16 cellular contexts compared by ENCODE assay signal in the genomic region with DNA sequence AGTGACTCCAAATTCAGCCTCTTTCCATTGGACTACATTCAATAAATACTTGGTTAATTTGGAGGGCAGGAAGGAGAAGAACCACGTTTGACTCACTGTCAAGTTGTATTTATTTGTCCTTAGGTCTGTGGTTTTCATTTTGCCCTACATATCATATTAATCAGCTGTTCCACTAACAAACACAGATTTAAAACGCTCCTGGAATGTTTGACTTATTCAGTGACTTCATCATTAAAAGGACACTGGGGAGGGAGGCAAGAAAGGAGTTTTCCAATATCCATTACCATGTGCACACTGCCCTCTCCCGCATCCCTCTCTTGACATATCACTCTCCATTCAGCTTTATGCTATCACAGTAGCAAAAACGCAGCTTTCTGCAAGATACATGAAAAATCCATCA.
DNase-seq lines count a peak whose midpoint lies in the region; ATAC-seq and TF ChIP-seq lines count a peak whose summit lies in the region.
"Had no signal": no experiment of that assay in that cellular context is flagged by ENCODE, and none has a peak within 500 bp of the region (broad histone marks: within the 10 kb centered on the region; RNA-seq: fewer than 3 reads in every experiment).

No MANE protein-coding gene starts in this region.

- no peak overlapping the region for H4K5ac ChIP-seq in IMR-90 (ENCODE audit: low read depth, low read length)

- DNase-seq in AG09309 (ENCODE audit: low read depth) (peak; percentile 61), IMR-90 (peak; percentile 53), brain microvascular endothelial cell (peak; percentile 63), mesenchymal stem cell (peak; percentile 1), Ammon's horn (ENCODE audit: low spot score) (no peak), DMS 273 treated with DMSO at 0.1 percent for 48 hours (lab: John Stamatoyannopoulos, UW) (no peak)
- no peak for DNase-seq in stimulated activated naive CD4-positive, alpha-beta T cell treated with Interleukin-2 at 50 U/mL for 16 hours (lab: John Stamatoyannopoulos, UW)
- DNase-seq: activated T-cell treated with anti-CD3 and anti-CD28 coated beads, Interleukin-2, amount 50 U/mL, for 24 hours; AML-193; heart left ventricle; Kasumi-1; kidney; NCI-H524; sigmoid colon; trophoblast cell had no signal

- dilution Hi-C loops in IMR-90 (cut with HindIII; ENCODE audit: low sequenced_read_pairs, unreplicated experiment) = no loop called here

- no peak for TF ChIP-seq POLR2A in IMR-90 (IDR thresholded peaks at IDR 0.05; ENCODE audit: low read depth, low read length)

- no TSS peak for BruUV-seq in IMR-90 (replicated peaks; lab: Mats Ljungman, UMichigan)

- H3K27ac ChIP-seq in IMR-90 (ENCODE audit: insufficient read depth, low read length) (no peak overlapping the region), brain microvascular endothelial cell (no peak overlapping the region), mesenchymal stem cell (ENCODE audit: low read length, poor library complexity, severe bottlenecking) (no peak overlapping the region)
- H3K27ac ChIP-seq: heart left ventricle, sigmoid colon had no signal

- no peak overlapping the region for H2AK9ac ChIP-seq in IMR-90 (replicated peaks; ENCODE audit: low read depth, low read length, poor library complexity)

- H2BK15ac ChIP-seq in IMR-90 (ENCODE audit: low read depth, low read length) = no peak overlapping the region
- H2BK15ac ChIP-seq in mesenchymal stem cell (ENCODE audit: low read depth, poor library complexity, severe bottlenecking) = no peak overlapping the region

- CTCF ChIA-PET in IMR-90 (lab: Yijun Ruan, JAX) = interaction anchor here (0.6 to 1.9 kb wide), 7 partner anchors 15 to 1500 kb away, joined by 3 to 7 read pairs (median 4); no protein-coding TSS in a partner anchor

- H3K23ac ChIP-seq in IMR-90 (ENCODE audit: low read depth, low read length) (no peak overlapping the region), mesenchymal stem cell (ENCODE audit: low read length in 2 of 2) (no peak overlapping the region)

- H3K9me3 ChIP-seq in IMR-90 (ENCODE audit: control insufficient read depth, insufficient read depth, low read length) (no peaks in the 10 kb centered on the region; the same call in 1 of the 2 replicates), mesenchymal stem cell (ENCODE audit: control insufficient read depth, low read length) (peaks cover 8% of the 10 kb centered on the region)
- H3K9me3 ChIP-seq: sigmoid colon had no signal

- no peak overlapping the region for H2BK5ac ChIP-seq in IMR-90 (ENCODE audit: low read depth, low read length, poor library complexity, severe bottlenecking)
- H2BK5ac ChIP-seq in mesenchymal stem cell (ENCODE audit: low read depth, low read length, poor library complexity, severe bottlenecking) = no peak overlapping the region

- H3K9ac ChIP-seq in IMR-90 (ENCODE audit: low read depth, low read length) (no peak overlapping the region), mesenchymal stem cell (ENCODE audit: low read length) (no peak overlapping the region)

- no peak overlapping the region for H3K18ac ChIP-seq in IMR-90 (ENCODE audit: low read depth, low read length)
- no peak overlapping the region for H3K18ac ChIP-seq in mesenchymal stem cell (ENCODE audit: low read depth in 1 of 2, low read length in 2 of 2)

- no peak overlapping the region for H2AK5ac ChIP-seq in IMR-90 (ENCODE audit: low read depth, low read length)
- H2AK5ac ChIP-seq in mesenchymal stem cell (ENCODE audit: low read length, severe bottlenecking) = no peak overlapping the region

- no peak overlapping the region for H3K56ac ChIP-seq in IMR-90 (ENCODE audit: extremely low read depth, insufficient read depth, low read length)

- POLR2A ChIA-PET in IMR-90 (lab: Charles Lee; ENCODE audit: unreplicated experiment) = no interaction called here

- H2BK120ac ChIP-seq in IMR-90 (ENCODE audit: low read depth, low read length) (no peak overlapping the region; the same call in 1 of the 2 replicates), mesenchymal stem cell (ENCODE audit: low read depth, low read length) (no peak overlapping the region)

- H2BK12ac ChIP-seq in mesenchymal stem cell (ENCODE audit: low read length in 2 of 2) = no peak overlapping the region

- H3K36me3 ChIP-seq in IMR-90 (ENCODE audit: control insufficient read depth, insufficient read depth, low read length) = no peaks in the 10 kb centered on the region
- H3K36me3 ChIP-seq in brain microvascular endothelial cell (replicated peaks) = no peaks in the 10 kb centered on the region
- H3K36me3 ChIP-seq in mesenchymal stem cell (ENCODE audit: control insufficient read depth in 1 of 2, insufficient read depth in 2 of 2, low read depth in 1 of 2, low read length in 2 of 2) = no peaks in the 10 kb centered on the region
- H3K36me3 ChIP-seq: heart left ventricle, sigmoid colon had no signal

- no peaks in the 10 kb centered on the region for H3K79me1 ChIP-seq in IMR-90 (ENCODE audit: low read depth in 1 of 2, low read length in 2 of 2)
- no peaks in the 10 kb centered on the region for H3K79me1 ChIP-seq in mesenchymal stem cell (replicated peaks; ENCODE audit: low read length, poor library complexity, severe bottlenecking)

- peak; percentile 56 for ATAC-seq in IMR-90 (ENCODE audit: low read depth)
- no peak for ATAC-seq in GM21381 (IDR thresholded peaks at IDR 0.05; ENCODE audit: unreplicated experiment)
- ATAC-seq: heart left ventricle had no signal

- H4K8ac ChIP-seq in IMR-90 (ENCODE audit: low read depth in 2 of 2, low read length in 2 of 2) = no peak overlapping the region
- no peak overlapping the region for H4K8ac ChIP-seq in mesenchymal stem cell (ENCODE audit: low read length)

- TF ChIP-seq RAD21 in IMR-90 (IDR thresholded peaks at IDR 0.05; ENCODE audit: low read length) = no peak

- no peaks in the 10 kb centered on the region for H3K4me1 ChIP-seq in IMR-90 (ENCODE audit: control insufficient read depth, insufficient read depth, low read length)
- no peaks in the 10 kb centered on the region for H3K4me1 ChIP-seq in mesenchymal stem cell (ENCODE audit: control insufficient read depth, insufficient read depth, low read depth, low read length)
- H3K4me1 ChIP-seq: heart left ventricle, sigmoid colon had no signal

- no peak overlapping the region for H4K91ac ChIP-seq in IMR-90 (ENCODE audit: insufficient read depth, low read depth, low read length)
- H4K91ac ChIP-seq in mesenchymal stem cell (ENCODE audit: low read length) = no peak overlapping the region

- H3K14ac ChIP-seq in IMR-90 (replicated peaks; ENCODE audit: low read depth, low read length) (no peak overlapping the region), mesenchymal stem cell (ENCODE audit: low read length in 2 of 2) (peak overlapping the region in 1 of 2 experiments; percentile 55)

- H4K20me1 ChIP-seq in IMR-90 (ENCODE audit: insufficient read depth, low read length) = no peaks in the 10 kb centered on the region

- no peaks in the 10 kb centered on the region for H3K9me1 ChIP-seq in IMR-90 (ENCODE audit: insufficient read depth, low read length)

- H2AFZ ChIP-seq in IMR-90 (replicated peaks; ENCODE audit: low read length, poor library complexity) (no peak overlapping the region), mesenchymal stem cell (ENCODE audit: low read depth, low read length) (no peak overlapping the region)

- H3K4me3 ChIP-seq in AG09309 (ENCODE audit: control insufficient read depth, low read depth, low read length) (no peak overlapping the region), IMR-90 (ENCODE audit: insufficient read depth, low read depth, low read length) (no peak overlapping the region), brain microvascular endothelial cell (ENCODE audit: low read depth, low read length) (no peak overlapping the region), mesenchymal stem cell (ENCODE audit: insufficient read depth in 1 of 2, low read depth in 1 of 2, low read length in 2 of 2) (no peak overlapping the region)
- H3K4me3 ChIP-seq: heart left ventricle, sigmoid colon had no signal

- H3K4ac ChIP-seq in IMR-90 (ENCODE audit: low read depth, low read length) (no peak overlapping the region), mesenchymal stem cell (ENCODE audit: low read depth in 1 of 2, low read length in 2 of 2) (no peak overlapping the region)

- H2BK20ac ChIP-seq in IMR-90 (ENCODE audit: low read depth, low read length) = no peak overlapping the region

- intact Hi-C loops in IMR-90 (cut with micrococcal nuclease) = no loop called here

- H3K27me3 ChIP-seq in IMR-90 (ENCODE audit: control insufficient read depth, insufficient read depth, low read length) (no peaks in the 10 kb centered on the region; the same call in 1 of the 2 replicates), brain microvascular endothelial cell (replicated peaks) (no peaks in the 10 kb centered on the region), mesenchymal stem cell (ENCODE audit: control insufficient read depth in 1 of 2, insufficient read depth in 1 of 2, low read length in 2 of 2) (no peaks in the 10 kb centered on the region)
- H3K27me3 ChIP-seq: heart left ventricle, sigmoid colon had no signal

- no peak overlapping the region for H3K4me2 ChIP-seq in IMR-90 (ENCODE audit: low read depth, low read length)
- H3K4me2 ChIP-seq in mesenchymal stem cell (ENCODE audit: low read length, poor library complexity, severe bottlenecking) = no peak overlapping the region

- in situ Hi-C loops in IMR-90 (cut with MboI; ENCODE audit: low sequenced_read_pairs) (no loop called here), brain microvascular endothelial cell (cut with HindIII; ENCODE audit: low pct_ligation_motif_present, low sequenced_read_pairs) (no loop called here)

- WGBS in IMR-90 (ENCODE audit: extremely low coverage in 2 of 2, insufficient read length in 1 of 2), 2 experiments = no CpG with 5 or more reads among the region's 4 CpGs
- WGBS in mesenchymal stem cell = 47% methylated on average over 3 of the region's 4 CpGs

- TF ChIP-seq CTCF in AG09309 (IDR thresholded peaks at IDR 0.05; ENCODE audit: control insufficient read depth, insufficient read depth, low read depth, low read length, missing control alignments) = no peak
- TF ChIP-seq CTCF in IMR-90 (conservative IDR thresholded peaks at IDR 0.05; ENCODE audit: low read depth, low read length) = no peak
- TF ChIP-seq CTCF in brain microvascular endothelial cell (IDR thresholded peaks at IDR 0.05; ENCODE audit: low read depth, low read length, missing control alignments) = no peak

TF ChIP-seq in IMR-90, 13 proteins besides CTCF, POLR2A, EP300 and RAD21:
- no peak for TF ChIP-seq SMC3 (IDR thresholded peaks at IDR 0.05; ENCODE audit: low read depth, low read length)

Comparison
In these comparisons a context has a peak if more than half of its experiments do, and no peak if none do; other contexts are left out.
1. DNase-seq: peak in AG09309 (single experiment), IMR-90 (single experiment), brain microvascular endothelial cell (single experiment) and mesenchymal stem cell (single experiment); none in stimulated activated naive CD4-positive, alpha-beta T cell treated with Interleukin-2 at 50 U/mL for 16 hours (single experiment), Ammon's horn (single experiment) and DMS 273 treated with DMSO at 0.1 percent for 48 hours (single experiment).